Comparison of ENCODE assay signal across 12 cellular contexts in the genomic region with DNA sequence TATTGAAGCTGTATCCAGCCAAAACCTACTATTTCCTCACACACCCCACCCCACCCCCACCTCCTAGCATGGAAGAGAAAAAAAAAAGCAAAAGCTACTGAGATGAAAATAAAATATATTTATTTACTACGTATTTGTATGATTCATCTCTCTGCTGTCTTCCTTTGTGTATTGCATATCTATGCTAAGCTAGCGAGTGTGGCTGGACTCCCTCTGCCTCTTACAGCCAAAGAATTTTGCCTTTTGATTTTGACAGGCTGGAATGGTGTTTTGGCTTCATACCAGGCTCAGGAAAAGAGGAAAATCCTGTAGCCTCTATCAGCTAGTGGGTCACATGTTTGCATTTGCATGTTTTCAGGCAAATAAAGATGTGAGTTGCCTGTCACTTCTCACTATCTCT. TPM values are rescaled to one million over a fixed set of nuclear protein-coding genes. Genes with fewer than 3 reads are reported as not detected.
DNase-seq lines count a peak whose midpoint lies in the region; ATAC-seq, FAIRE-seq and TF ChIP-seq lines count a peak whose summit lies in the region.
"Had no signal": no experiment of that assay in that cellular context is flagged by ENCODE, and none has a peak within 500 bp of the region (broad histone marks: within the 10 kb centered on the region; RNA-seq: fewer than 3 reads in every experiment).

No MANE protein-coding gene starts in this region.

- ATAC-seq in GM19463 (IDR thresholded peaks at IDR 0.05; ENCODE audit: unreplicated experiment) = no peak

- H3K4me1 ChIP-seq in osteoblast (ENCODE audit: insufficient read depth, low read length) (peaks cover 26% of the 10 kb centered on the region), kidney (ENCODE audit: control insufficient read depth in 1 of 2, insufficient read depth in 1 of 2, low read depth in 1 of 2, low read length in 2 of 2) (peaks cover 0 to 10% of the 10 kb centered on the region in 2 donors)

- no peaks in the 10 kb centered on the region for H4K20me1 ChIP-seq in osteoblast (ENCODE audit: insufficient read depth, low read length)

- no peak overlapping the region for H3K9ac ChIP-seq in kidney (ENCODE audit: low read length in 2 of 2)

- H3K36me3 ChIP-seq in osteoblast (ENCODE audit: insufficient read depth, low read length) (no peaks in the 10 kb centered on the region), kidney (ENCODE audit: control insufficient read depth in 1 of 2, insufficient read depth in 2 of 2, low read length in 2 of 2) (no peaks in the 10 kb centered on the region)

- peak overlapping the region; percentile 35 for H2AFZ ChIP-seq in osteoblast (ENCODE audit: low read length)

- no peaks in the 10 kb centered on the region for H3K27me3 ChIP-seq in osteoblast (ENCODE audit: insufficient read depth, low read length)

- H3K27ac ChIP-seq in osteoblast (ENCODE audit: low read depth, low read length) (peak overlapping the region; percentile 69), kidney (ENCODE audit: low read depth in 2 of 2, low read length in 2 of 2) (peak overlapping the region in 1 of 2 donors; percentile 61)

- peak; percentile 69 for DNase-seq in AG08395 (ENCODE audit: low spot score)
- DNase-seq in amniotic epithelial cell (ENCODE audit: low read depth) = peak; percentile 95
- DNase-seq in fibroblast of peridontal ligament (ENCODE audit: extremely low read depth) = peak; percentile 68
- DNase-seq in osteoblast (ENCODE audit: insufficient read length, low spot score, missing footprints) = peak; percentile 74
- DNase-seq in kidney = no peak
- no peak for DNase-seq in DMS114 treated with DMSO at 0.1 percent for 48 hours (lab: John Stamatoyannopoulos, UW; ENCODE audit: unreplicated experiment)
- no peak for DNase-seq in activated CD4-positive, alpha-beta T cell treated with anti-CD3 and anti-CD28 coated beads, Interleukin-2, amount 50 U/mL, for 48 hours
- DNase-seq: activated CD4-positive, alpha-beta memory T cell treated with anti-CD3 and anti-CD28 coated beads, Interleukin-2, amount 10 ng/mL, durations not matched to agents 7 days and 5 days; GOT3; NCI-H345 had no signal

- intact Hi-C loops in kidney (cut with DNase I) = no loop called here

- H3K9me3 ChIP-seq in osteoblast (ENCODE audit: low read depth, low read length) (no peaks in the 10 kb centered on the region), kidney (ENCODE audit: control insufficient read depth in 1 of 2, low read length in 2 of 2) (no peaks in the 10 kb centered on the region)

- peaks cover 54% of the 10 kb centered on the region for H3K79me2 ChIP-seq in osteoblast (ENCODE audit: insufficient read depth, low read length)

- H3K4me2 ChIP-seq in osteoblast (ENCODE audit: insufficient read depth, low read length) = peak overlapping the region; percentile 64

- H3K4me3 ChIP-seq in osteoblast (ENCODE audit: insufficient read depth, low read length) (no peak overlapping the region), kidney (ENCODE audit: low read length in 2 of 2) (peak overlapping the region in 1 of 2 donors; percentile 53)

- no peak for FAIRE-seq in kidney (lab: Jason Lieb, UNC)
- FAIRE-seq: frontal cortex had no signal

- TF ChIP-seq CTCF in osteoblast (IDR thresholded peaks at IDR 0.05; ENCODE audit: extremely low read depth, low read depth, low read length) = no peak
- TF ChIP-seq CTCF in kidney (IDR thresholded peaks at IDR 0.05; ENCODE audit: borderline replicate concordance, extremely low read depth, insufficient read depth) = no peak

RNA-seq across cellular contexts. Expression of gene ABLIM3, which starts 2.2 kb away (rescaled TPM):
- 5.8 and 7.4 TPM in 2 replicates for total RNA-seq in osteoblast
- 21.7 TPM for total RNA-seq in kidney
- polyA plus RNA-seq in kidney (ENCODE audit: insufficient read depth, low read depth, low replicate concordance) = 20.1 TPM

Comparison
In these comparisons a context has a peak if more than half of its experiments do, and no peak if none do; other contexts are left out.
1. DNase-seq: peak in AG08395 (single experiment), amniotic epithelial cell (single experiment), fibroblast of peridontal ligament (single experiment) and osteoblast (single experiment); none in kidney (single experiment), DMS114 treated with DMSO at 0.1 percent for 48 hours (single experiment) and activated CD4-positive, alpha-beta T cell treated with anti-CD3 and anti-CD28 coated beads, Interleukin-2, amount 50 U/mL, for 48 hours (0 of 2).